Comparison of ENCODE assay signal across 9 cellular contexts in genomic region chr11:2533642-2534115, GRCh38.
A peak's percentile ranks its signal among the peaks of the same experiment; 100 is the strongest.
DNase-seq lines count a peak whose midpoint lies in the region; ATAC-seq and TF ChIP-seq lines count a peak whose summit lies in the region.
"Had no signal": no experiment of that assay in that cellular context is flagged by ENCODE, and none has a peak within 500 bp of the region (broad histone marks: within the 10 kb centered on the region; RNA-seq: fewer than 3 reads in every experiment).

No MANE protein-coding gene starts in this region.

- ATAC-seq in left colon, result no peak
- peak; percentile 34 to 49 for ATAC-seq in stimulated activated naive B cell treated with anti-CD40 and anti-IgM and Interleukin-4, amounts not matched to agents 10 μg/mL and 1 μg/mL and 100 μg/mL, for 72 hours (replicated peaks)

- H3K27ac ChIP-seq in breast epithelium, result peak overlapping the region; percentile 35 to 72
- H3K27ac ChIP-seq: C4-2B had no signal

- H3K27me3 Mint-ChIP-seq in stimulated activated naive B cell treated with anti-CD40 and anti-IgM and Interleukin-4, amounts not matched to agents 10 μg/mL and 1 μg/mL and 100 μg/mL, for 72 hours, result peaks cover 0 to 32% of the 10 kb centered on the region in 2 donors

- H3K4me1 Mint-ChIP-seq in stimulated activated naive B cell treated with anti-CD40 and anti-IgM and Interleukin-4, amounts not matched to agents 10 μg/mL and 1 μg/mL and 100 μg/mL, for 72 hours, result peaks cover 17 to 28% of the 10 kb centered on the region in 2 donors

- no peaks in the 10 kb centered on the region for H3K27me3 ChIP-seq in breast epithelium

- H3K9me3 Mint-ChIP-seq in stimulated activated naive B cell treated with anti-CD40 and anti-IgM and Interleukin-4, amounts not matched to agents 10 μg/mL and 1 μg/mL and 100 μg/mL, for 72 hours, result no peaks in the 10 kb centered on the region

- peak overlapping the region in 1 of 2 donors; percentile 86 for H3K4me3 Mint-ChIP-seq in stimulated activated naive B cell treated with anti-CD40 and anti-IgM and Interleukin-4, amounts not matched to agents 10 μg/mL and 1 μg/mL and 100 μg/mL, for 72 hours

- intact Hi-C loops in breast epithelium (cut with DNase I; ENCODE audit: low total_unique reads), result loop anchor here (5.0 kb wide), 1 partner anchor 106 kb away; no protein-coding TSS in a partner anchor
- intact Hi-C loops in left colon (cut with DNase I, micrococcal nuclease), result loop anchor here (2.0 to 5.0 kb wide), 3 partner anchors 106 to 359 kb away; no protein-coding TSS in a partner anchor

- H3K9me3 ChIP-seq in breast epithelium, result no peaks in the 10 kb centered on the region

- no peak for TF ChIP-seq POLR2A in breast epithelium (IDR thresholded peaks at IDR 0.05)

- no peaks in the 10 kb centered on the region for H3K36me3 ChIP-seq in breast epithelium

- TF ChIP-seq CTCF in breast epithelium (IDR thresholded peaks at IDR 0.05), result no peak

- peak overlapping the region in 1 of 3 donors; percentile 56 for H3K4me3 ChIP-seq in breast epithelium

- H3K27ac Mint-ChIP-seq in stimulated activated naive B cell treated with anti-CD40 and anti-IgM and Interleukin-4, amounts not matched to agents 10 μg/mL and 1 μg/mL and 100 μg/mL, for 72 hours, result no peak overlapping the region

- H3K36me3 Mint-ChIP-seq in stimulated activated naive B cell treated with anti-CD40 and anti-IgM and Interleukin-4, amounts not matched to agents 10 μg/mL and 1 μg/mL and 100 μg/mL, for 72 hours, result no peaks in the 10 kb centered on the region

- DNase-seq in NCI-H82 (lab: John Stamatoyannopoulos, UW), result peak; percentile 3
- no peak for DNase-seq in NCI-H82 treated with DMSO at 0.1 percent for 48 hours (lab: John Stamatoyannopoulos, UW; ENCODE audit: unreplicated experiment)
- peak; percentile 90 for DNase-seq in OCI-M1 (lab: John Stamatoyannopoulos, UW)
- peak in 1 of 2 donors; percentile 66 for DNase-seq in breast epithelium (ENCODE audit: low spot score in 2 of 2)
- DNase-seq in left colon, result peak; percentile 63 to 69
- DNase-seq in stimulated activated naive B cell treated with anti-CD40 and anti-IgM and Interleukin-4, amounts not matched to agents 10 μg/mL and 1 μg/mL and 100 μg/mL, for 72 hours, result no peak
- DNase-seq in NCI-H2171 treated with DMSO at 0.1 percent for 48 hours (lab: John Stamatoyannopoulos, UW), result no peak
- DNase-seq in putamen (ENCODE audit: low spot score), result no peak

- peaks cover 0 to 8% of the 10 kb centered on the region in 2 donors for H3K4me1 ChIP-seq in breast epithelium

Comparison
In these comparisons a context has a peak if more than half of its experiments do, and no peak if none do; other contexts are left out.
1. DNase-seq: peak in NCI-H82 (single experiment), OCI-M1 (single experiment) and left colon (2 of 2); none in NCI-H82 treated with DMSO at 0.1 percent for 48 hours (single experiment), stimulated activated naive B cell treated with anti-CD40 and anti-IgM and Interleukin-4, amounts not matched to agents 10 μg/mL and 1 μg/mL and 100 μg/mL, for 72 hours (single experiment), NCI-H2171 treated with DMSO at 0.1 percent for 48 hours (single experiment) and putamen (single experiment).